37 cellular contexts compared by ENCODE assay signal in genomic region chr12:52755533-52755932, GRCh38. TPM values are rescaled to one million over a fixed set of nuclear protein-coding genes. Genes with fewer than 3 reads are reported as not detected.
"Had no signal": no experiment of that assay in that cellular context is flagged by ENCODE, and none has a peak within 500 bp of the region (broad histone marks: within the 10 kb centered on the region; RNA-seq: fewer than 3 reads in every experiment).

No MANE protein-coding gene starts in this region.

- H3K27ac ChIP-seq: adrenal gland, ascending aorta, body of pancreas, brain microvascular endothelial cell, breast epithelium, cardiac muscle cell had no signal

- H3K36me3 ChIP-seq: adrenal gland, ascending aorta, brain microvascular endothelial cell, breast epithelium, cardiac muscle cell had no signal

- H3K4me3 ChIP-seq: adrenal gland, ascending aorta, body of pancreas, breast epithelium, cardiac muscle cell had no signal

- H3K27me3 ChIP-seq: adrenal gland, ascending aorta, body of pancreas, brain microvascular endothelial cell, breast epithelium had no signal

- DNase-seq: activated effector memory CD4-positive, alpha-beta T cell treated with anti-CD3 and anti-CD28 coated beads, Interleukin-2, amount 50 U/mL, for 16 hours; activated effector memory CD4-positive, alpha-beta T cell treated with Interleukin-2 at 50 U/mL for 16 hours; activated gamma-delta T cell; activated gamma-delta T cell treated with Interleukin-2 at 50 U/mL for 16 hours; activated naive CD4-positive, alpha-beta T cell; activated naive CD4-positive, alpha-beta T cell treated with anti-CD3 and anti-CD28 coated beads for 36 hours; activated naive CD4-positive, alpha-beta T cell treated with anti-CD3 and anti-CD28 coated beads, Interleukin-2, amount 10 ng/mL, durations not matched to agents 7 days and 5 days; activated naive CD4-positive, alpha-beta T cell treated with anti-CD3 and anti-CD28 coated beads, Interleukin-2, amount 50 U/mL, for 16 hours; activated naive CD4-positive, alpha-beta T cell treated with Interleukin-2 at 50 U/mL for 16 hours; activated naive CD8-positive, alpha-beta T cell treated with anti-CD3 and anti-CD28 coated beads for 36 hours; activated naive CD8-positive, alpha-beta T cell treated with anti-CD3 and anti-CD28 coated beads, Interleukin-2, amount 10 ng/mL, durations not matched to agents 7 days and 5 days; activated naive CD8-positive, alpha-beta T cell treated with anti-CD3 and anti-CD28 coated beads, Interleukin-2, amount 50 U/mL, for 24 hours; activated T-cell treated with anti-CD3 and anti-CD28 coated beads, Interleukin-2, amount 50 U/mL, for 24 hours; activated T-cell treated with anti-CD3 and anti-CD28 coated beads, Interleukin-2, amount 50 U/mL, for 4 hours; activated T-cell treated with anti-CD3 and anti-CD28 coated beads, Interleukin-2, amount 50 U/mL, for 48 hours; activated T-cell treated with anti-CD3 and anti-CD28 coated beads, Interleukin-2, amount 50 U/mL, for 72 hours; adrenal gland; amniotic stem cell; amygdala; anterior cingulate cortex; aorta; body of pancreas; brain microvascular endothelial cell; central memory CD4-positive, alpha-beta T cell; cerebellar nuclear complex had no signal

- H3K4me1 ChIP-seq: adrenal gland, ascending aorta, body of pancreas, breast epithelium had no signal

- H3K9me3 ChIP-seq: adrenal gland had no signal

RNA-seq across cellular contexts. Expression of gene KRT76, which starts 21.6 kb away (rescaled TPM):
- total RNA-seq: activated naive CD4-positive, alpha-beta T cell treated with anti-CD3 and anti-CD28 coated beads for 36 hours; activated naive CD4-positive, alpha-beta T cell treated with anti-CD3 and anti-CD28 coated beads, Interleukin-2, amount 50 U/mL, for 72 hours; activated naive CD8-positive, alpha-beta T cell treated with anti-CD3 and anti-CD28 coated beads for 36 hours; activated naive CD8-positive, alpha-beta T cell treated with anti-CD3 and anti-CD28 coated beads, Interleukin-2, amount 10 ng/mL, durations not matched to agents 7 days and 5 days; activated T-cell treated with anti-CD3 and anti-CD28 coated beads, Interleukin-2, amount 50 U/mL, for 4 hours; activated T-cell treated with anti-CD3 and anti-CD28 coated beads, Interleukin-2, amount 50 U/mL, for 72 hours; activated T-helper 1 cell treated with anti-CD3 and anti-CD28 coated beads, Interleukin-12 subunit alpha, Interleukin-12 subunit beta, Interleukin-2, Interleukin-4 antibody, amounts not matched to agents 30 ng/mL and 10 ng/mL and 1 ng/mL, durations not matched to agents 14 hours and 24 hours and 36 hours; activated T-helper 17 cell treated with anti-CD3 and anti-CD28 coated beads, Interleukin-2, amount 50 U/mL, for 72 hours; activated T-helper 2 cell treated with anti-CD3 and anti-CD28 coated beads, Interferon-gamma antibody, Interleukin-2, Interleukin-4, amounts not matched to agents 10 μg/mL and 5 μg/mL and 100 μg/mL, durations not matched to agents 14 hours and 24 hours and 36 hours; adrenal gland; aorta; ascending aorta; astrocyte; body of pancreas; breast epithelium; bronchial epithelial cell; cardiac muscle cell; cardiac septum; cerebellum; chondrocyte had no signal

RNA-seq across cellular contexts. Expression of gene KRT3, which starts 40.4 kb away (rescaled TPM):
- total RNA-seq: activated naive CD4-positive, alpha-beta T cell treated with anti-CD3 and anti-CD28 coated beads for 36 hours; activated naive CD8-positive, alpha-beta T cell treated with anti-CD3 and anti-CD28 coated beads for 36 hours; activated naive CD8-positive, alpha-beta T cell treated with anti-CD3 and anti-CD28 coated beads, Interleukin-2, amount 10 ng/mL, durations not matched to agents 7 days and 5 days; activated T-cell treated with anti-CD3 and anti-CD28 coated beads, Interleukin-2, amount 50 U/mL, for 4 hours; activated T-cell treated with anti-CD3 and anti-CD28 coated beads, Interleukin-2, amount 50 U/mL, for 72 hours; activated T-helper 17 cell treated with anti-CD3 and anti-CD28 coated beads, Interleukin-2, amount 50 U/mL, for 72 hours; activated T-helper 2 cell treated with anti-CD3 and anti-CD28 coated beads, Interferon-gamma antibody, Interleukin-2, Interleukin-4, amounts not matched to agents 10 μg/mL and 5 μg/mL and 100 μg/mL, durations not matched to agents 14 hours and 24 hours and 36 hours; adrenal gland; aorta; ascending aorta; body of pancreas; breast epithelium; cardiac muscle cell; cardiac septum; cerebellum; chondrocyte had no signal

RNA-seq across cellular contexts. Expression of gene KRT77, which starts 52.2 kb away (rescaled TPM):
- total RNA-seq: activated naive CD4-positive, alpha-beta T cell treated with anti-CD3 and anti-CD28 coated beads for 36 hours; activated naive CD4-positive, alpha-beta T cell treated with anti-CD3 and anti-CD28 coated beads, Interleukin-2, amount 50 U/mL, for 72 hours; activated naive CD8-positive, alpha-beta T cell treated with anti-CD3 and anti-CD28 coated beads for 36 hours; activated naive CD8-positive, alpha-beta T cell treated with anti-CD3 and anti-CD28 coated beads, Interleukin-2, amount 10 ng/mL, durations not matched to agents 7 days and 5 days; activated T-cell treated with anti-CD3 and anti-CD28 coated beads, Interleukin-2, amount 50 U/mL, for 4 hours; activated T-cell treated with anti-CD3 and anti-CD28 coated beads, Interleukin-2, amount 50 U/mL, for 72 hours; activated T-helper 1 cell treated with anti-CD3 and anti-CD28 coated beads, Interleukin-12 subunit alpha, Interleukin-12 subunit beta, Interleukin-2, Interleukin-4 antibody, amounts not matched to agents 30 ng/mL and 10 ng/mL and 1 ng/mL, durations not matched to agents 14 hours and 24 hours and 36 hours; activated T-helper 17 cell treated with anti-CD3 and anti-CD28 coated beads, Interleukin-2, amount 50 U/mL, for 72 hours; activated T-helper 2 cell treated with anti-CD3 and anti-CD28 coated beads, Interferon-gamma antibody, Interleukin-2, Interleukin-4, amounts not matched to agents 10 μg/mL and 5 μg/mL and 100 μg/mL, durations not matched to agents 14 hours and 24 hours and 36 hours; adrenal gland; aorta; ascending aorta; astrocyte; body of pancreas; bronchial epithelial cell; cardiac muscle cell; cardiac septum; chondrocyte had no signal

RNA-seq across cellular contexts. Expression of gene KRT4, which starts 58.4 kb away (rescaled TPM):
- total RNA-seq: activated naive CD4-positive, alpha-beta T cell treated with anti-CD3 and anti-CD28 coated beads for 36 hours; activated naive CD4-positive, alpha-beta T cell treated with anti-CD3 and anti-CD28 coated beads, Interleukin-2, amount 50 U/mL, for 72 hours; activated naive CD8-positive, alpha-beta T cell treated with anti-CD3 and anti-CD28 coated beads, Interleukin-2, amount 10 ng/mL, durations not matched to agents 7 days and 5 days; activated T-cell treated with anti-CD3 and anti-CD28 coated beads, Interleukin-2, amount 50 U/mL, for 4 hours; activated T-helper 1 cell treated with anti-CD3 and anti-CD28 coated beads, Interleukin-12 subunit alpha, Interleukin-12 subunit beta, Interleukin-2, Interleukin-4 antibody, amounts not matched to agents 30 ng/mL and 10 ng/mL and 1 ng/mL, durations not matched to agents 14 hours and 24 hours and 36 hours; activated T-helper 17 cell treated with anti-CD3 and anti-CD28 coated beads, Interleukin-2, amount 50 U/mL, for 72 hours; activated T-helper 2 cell treated with anti-CD3 and anti-CD28 coated beads, Interferon-gamma antibody, Interleukin-2, Interleukin-4, amounts not matched to agents 10 μg/mL and 5 μg/mL and 100 μg/mL, durations not matched to agents 14 hours and 24 hours and 36 hours; aorta; ascending aorta; astrocyte; cardiac muscle cell; cardiac septum; cerebellum had no signal
